In the genomic region with DNA sequence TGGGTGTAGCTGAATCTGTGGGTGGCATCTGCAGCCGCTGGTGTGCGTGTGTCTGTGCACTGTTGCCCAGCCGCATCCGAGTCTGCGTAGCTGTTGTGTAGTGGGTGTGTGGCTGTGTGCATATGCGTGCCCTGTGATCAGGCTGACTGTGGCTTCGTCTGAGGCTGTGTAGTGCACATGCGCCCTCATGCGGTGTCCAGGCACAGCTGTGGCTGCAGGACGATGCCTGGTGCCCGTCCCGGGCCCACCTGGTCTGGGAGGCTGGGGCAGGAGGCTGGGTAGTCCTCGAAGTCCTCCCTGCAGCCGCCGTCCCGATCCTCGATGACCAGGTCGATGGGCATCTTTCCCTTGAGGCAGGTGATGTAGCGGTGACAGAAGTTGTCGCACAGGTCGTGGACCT, we compare ENCODE assay signal across 13 cellular contexts. TPM values are rescaled to one million over a fixed set of nuclear protein-coding genes. Genes with fewer than 3 reads are reported as not detected.
DNase-seq lines count a peak whose midpoint lies in the region; ATAC-seq, FAIRE-seq and TF ChIP-seq lines count a peak whose summit lies in the region.
"Had no signal": no experiment of that assay in that cellular context is flagged by ENCODE, and none has a peak within 500 bp of the region (broad histone marks: within the 10 kb centered on the region; RNA-seq: fewer than 3 reads in every experiment).

No MANE protein-coding gene starts in this region.

- no peak overlapping the region for H2AFZ ChIP-seq in PC-9

- H3K4me1 Mint-ChIP-seq in activated CD4-positive, alpha-beta T cell treated with anti-CD3 and anti-CD28 coated beads for 36 hours, result peaks cover 14% of the 10 kb centered on the region

- H3K27ac Mint-ChIP-seq in activated CD4-positive, alpha-beta T cell treated with anti-CD3 and anti-CD28 coated beads for 36 hours, result no peak overlapping the region
- H3K27ac Mint-ChIP-seq: activated naive CD4-positive, alpha-beta T cell treated with anti-CD3 and anti-CD28 coated beads, Interleukin-2, amount 10 ng/mL, durations not matched to agents 7 days and 5 days had no signal

- no peak overlapping the region for H3K4me3 Mint-ChIP-seq in activated CD4-positive, alpha-beta T cell treated with anti-CD3 and anti-CD28 coated beads for 36 hours
- H3K4me3 Mint-ChIP-seq: activated naive CD4-positive, alpha-beta T cell treated with anti-CD3 and anti-CD28 coated beads, Interleukin-2, amount 10 ng/mL, durations not matched to agents 7 days and 5 days had no signal

- peak; percentile 76 for DNase-seq in BE2C
- peak; percentile 80 for DNase-seq in H7
- peak in 1 of 2 experiments; percentile 47 for DNase-seq in PC-9
- DNase-seq in iPS-NIHi7 (ENCODE audit: extremely low spot score), result peak; percentile 56
- DNase-seq in activated CD4-positive, alpha-beta T cell treated with anti-CD3 and anti-CD28 coated beads for 36 hours, result no peak
- DNase-seq in COLO829 (ENCODE audit: low spot score), result no peak
- no peak for DNase-seq in central memory CD4-positive, alpha-beta T cell
- DNase-seq in GM12892 (ENCODE audit: insufficient read length), result no peak
- DNase-seq: activated naive CD4-positive, alpha-beta T cell treated with anti-CD3 and anti-CD28 coated beads, Interleukin-2, amount 10 ng/mL, durations not matched to agents 7 days and 5 days; DMS79; left cardiac atrium; NCI-H2171 treated with DMSO at 0.1 percent for 48 hours had no signal

- no peak overlapping the region for H3K4me2 ChIP-seq in PC-9
- H3K4me2 ChIP-seq: smooth muscle cell had no signal

- H3K27me3 Mint-ChIP-seq in activated CD4-positive, alpha-beta T cell treated with anti-CD3 and anti-CD28 coated beads for 36 hours, result peaks cover 42% of the 10 kb centered on the region

- H3K27me3 ChIP-seq in BE2C (peaks cover 25% of the 10 kb centered on the region), H7 (ENCODE audit: control insufficient read depth, insufficient read depth, low read length) (peaks cover 32% of the 10 kb centered on the region), PC-9 (ENCODE audit: insufficient read depth, low read depth) (peaks cover 88% of the 10 kb centered on the region)

- no peaks in the 10 kb centered on the region for H3K9me2 ChIP-seq in PC-9 (ENCODE audit: insufficient read depth)

- no peak for TF ChIP-seq POLR2A in GM12892 (IDR thresholded peaks at IDR 0.05; ENCODE audit: low read depth, low read length)

- TF ChIP-seq CTCF in BE2C (IDR thresholded peaks at IDR 0.05; ENCODE audit: low read depth, low read length), result peak; percentile 66
- peak; percentile 69 for TF ChIP-seq CTCF in PC-9 (conservative IDR thresholded peaks at IDR 0.05)

- no peaks in the 10 kb centered on the region for H3K79me2 ChIP-seq in PC-9 (ENCODE audit: low read depth)

- no peaks in the 10 kb centered on the region for H3K9me3 Mint-ChIP-seq in activated CD4-positive, alpha-beta T cell treated with anti-CD3 and anti-CD28 coated beads for 36 hours (ENCODE audit: low read depth)
- H3K9me3 Mint-ChIP-seq: activated naive CD4-positive, alpha-beta T cell treated with anti-CD3 and anti-CD28 coated beads, Interleukin-2, amount 10 ng/mL, durations not matched to agents 7 days and 5 days had no signal

- POLR2A ChIA-PET in PC-9 (lab: Charles Lee; ENCODE audit: unreplicated experiment), result no interaction called here
- POLR2A ChIA-PET in activated CD4-positive, alpha-beta T cell treated with anti-CD3 and anti-CD28 coated beads for 36 hours (lab: Charles Lee), result no interaction called here

- no peaks in the 10 kb centered on the region for H3K9me3 ChIP-seq in BE2C
- no peaks in the 10 kb centered on the region for H3K9me3 ChIP-seq in PC-9 (ENCODE audit: insufficient read depth, low read depth)

- intact Hi-C loops in PC-9 (cut with micrococcal nuclease; ENCODE audit: unreplicated experiment), result no loop called here
- intact Hi-C loops in activated CD4-positive, alpha-beta T cell treated with anti-CD3 and anti-CD28 coated beads for 36 hours (cut with DNase I, micrococcal nuclease), result no loop called here

- CTCF ChIA-PET in PC-9 (lab: Charles Lee), result interaction anchor here (0.5 to 0.6 kb wide), 2 partner anchors 16 to 141 kb away, joined by 3 to 7 read pairs; no protein-coding TSS in a partner anchor
- CTCF ChIA-PET in activated CD4-positive, alpha-beta T cell treated with anti-CD3 and anti-CD28 coated beads for 36 hours (lab: Charles Lee), result interaction anchor here (1.2 to 1.3 kb wide), 2 partner anchors 14 kb away, joined by 3 to 7 read pairs; no protein-coding TSS in a partner anchor

- no peak overlapping the region for H3K27ac ChIP-seq in PC-9

- peaks cover 10% of the 10 kb centered on the region; the same call in 1 of the 2 replicates for H3F3A ChIP-seq in PC-9 (ENCODE audit: insufficient read depth, low read depth)

- H3K36me3 Mint-ChIP-seq in activated CD4-positive, alpha-beta T cell treated with anti-CD3 and anti-CD28 coated beads for 36 hours (ENCODE audit: low read depth), result no peaks in the 10 kb centered on the region
- H3K36me3 Mint-ChIP-seq: activated naive CD4-positive, alpha-beta T cell treated with anti-CD3 and anti-CD28 coated beads, Interleukin-2, amount 10 ng/mL, durations not matched to agents 7 days and 5 days had no signal

- ATAC-seq in activated CD4-positive, alpha-beta T cell treated with anti-CD3 and anti-CD28 coated beads for 36 hours, result no peak
- ATAC-seq: left cardiac atrium had no signal

- H3K4me1 ChIP-seq in BE2C, result no peaks in the 10 kb centered on the region
- no peaks in the 10 kb centered on the region for H3K4me1 ChIP-seq in PC-9 (replicated peaks; ENCODE audit: insufficient read depth)

- H3K36me3 ChIP-seq in BE2C (peaks cover 7% of the 10 kb centered on the region; the same call in 1 of the 2 replicates), H7 (replicated peaks; ENCODE audit: control insufficient read depth, insufficient read depth, low read length) (peaks cover 2% of the 10 kb centered on the region), PC-9 (ENCODE audit: low read depth) (no peaks in the 10 kb centered on the region)

- no peaks in the 10 kb centered on the region for H4K20me1 ChIP-seq in PC-9 (ENCODE audit: insufficient read depth)

- BruUV-seq in PC-9 (replicated peaks; lab: Mats Ljungman, UMichigan), result no TSS peak

- no peak for FAIRE-seq in GM12892 (lab: Jason Lieb, UNC)

- no peak overlapping the region for H3K4me3 ChIP-seq in BE2C (ENCODE audit: low read depth, low read length)
- no peak overlapping the region for H3K4me3 ChIP-seq in H7 (ENCODE audit: insufficient read depth, low read depth, low read length)
- no peak overlapping the region for H3K4me3 ChIP-seq in PC-9
- H3K4me3 ChIP-seq: smooth muscle cell had no signal

RNA-seq across cellular contexts. Expression of gene MEIS3, which starts 4.9 kb away (rescaled TPM):
- polyA plus RNA-seq in BE2C (2012; ENCODE audit: insufficient read depth, insufficient read length, low read depth), result 67.1 TPM
- total RNA-seq in H7 (2014; rRNA removed; shearing (Covaris generic)), result 87.0 and 134 TPM in 2 replicates
- total RNA-seq in PC-9 (2021), result 1.9 and 4.9 TPM in 2 replicates
- under 1 TPM in 1 of 2 experiments, not detected in 1; 0.28 TPM for total RNA-seq in activated CD4-positive, alpha-beta T cell treated with anti-CD3 and anti-CD28 coated beads for 36 hours
- polyA plus RNA-seq in GM12892 (2012; ENCODE audit: missing spikeins), result not detected

RNA-seq across cellular contexts. Expression of gene SLC8A2, which starts 57.2 kb away (rescaled TPM):
- polyA plus RNA-seq in BE2C (2012; ENCODE audit: insufficient read depth, insufficient read length, low read depth), result 1.8 TPM
- total RNA-seq in H7 (2014; rRNA removed; shearing (Covaris generic)), result 6.7 and 10.3 TPM in 2 replicates
- total RNA-seq in PC-9 (2021), result not detected in 2 replicates
- total RNA-seq in activated CD4-positive, alpha-beta T cell treated with anti-CD3 and anti-CD28 coated beads for 36 hours, result under 1 TPM; 0.11 to 0.23 TPM
- 0.04 TPM for polyA plus RNA-seq in GM12892 (2012; ENCODE audit: missing spikeins)

Comparison
In these comparisons a context has a peak if more than half of its experiments do, and no peak if none do; other contexts are left out.
1. DNase-seq: peak in BE2C (single experiment), H7 (single experiment) and iPS-NIHi7 (single experiment); none in activated CD4-positive, alpha-beta T cell treated with anti-CD3 and anti-CD28 coated beads for 36 hours (single experiment), COLO829 (single experiment), central memory CD4-positive, alpha-beta T cell (single experiment) and GM12892 (single experiment).
2. RNA of gene MEIS3, which starts 4.9 kb away (total RNA-seq): 87.0 to 134 TPM in H7; 1.9 to 4.9 TPM in PC-9 and 0.28 TPM in activated CD4-positive, alpha-beta T cell treated with anti-CD3 and anti-CD28 coated beads for 36 hours; every median in the first group is over 10 times any median in the second.